Comparison of ENCODE assay signal across 19 cellular contexts in the genomic region with DNA sequence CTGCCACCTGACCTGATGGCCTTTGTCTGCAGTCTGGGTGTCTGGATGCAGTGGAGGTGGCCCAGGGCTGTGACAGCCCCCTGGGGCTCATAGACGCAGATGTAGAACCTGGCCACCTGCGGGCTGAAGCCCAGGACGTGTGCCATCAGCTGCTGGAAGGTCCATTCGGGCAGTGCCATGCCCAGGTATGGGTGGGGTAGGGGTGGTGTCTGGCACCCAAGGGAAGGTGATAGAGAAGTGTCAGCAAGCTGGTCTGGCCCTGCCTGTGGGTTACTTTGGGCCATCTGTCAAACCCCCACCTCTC. TPM values are rescaled to one million over a fixed set of nuclear protein-coding genes. Genes with fewer than 3 reads are reported as not detected.
A peak's percentile ranks its signal among the peaks of the same experiment; 100 is the strongest.
DNase-seq lines count a peak whose midpoint lies in the region; ATAC-seq, FAIRE-seq and TF ChIP-seq lines count a peak whose summit lies in the region.
"Had no signal": no experiment of that assay in that cellular context is flagged by ENCODE, and none has a peak within 500 bp of the region (broad histone marks: within the 10 kb centered on the region; RNA-seq: fewer than 3 reads in every experiment).

No MANE protein-coding gene starts in this region.

- CTCF ChIA-PET in K562 (lab: Yijun Ruan, JAX; ENCODE audit: low intra/inter-chr PET ratio): no interaction called here

- no peak overlapping the region for H2AFZ ChIP-seq in K562 (ENCODE audit: low read depth, low read length)
- no peak overlapping the region for H2AFZ ChIP-seq in neuronal stem cell (ENCODE audit: low read length)
- H2AFZ ChIP-seq: GM23338 had no signal

- peaks cover 14% of the 10 kb centered on the region for H4K20me1 ChIP-seq in K562 (replicated peaks; ENCODE audit: control insufficient read depth, insufficient read depth, low read length)

- POLR2A ChIA-PET in K562 (lab: Yijun Ruan, JAX): interaction anchor here (0.5 to 1.1 kb wide), 4 partner anchors 10 to 230 kb away, joined by 3 read pairs; no protein-coding TSS in a partner anchor

- no peak for TF ChIP-seq CTCF in K562 (IDR thresholded peaks at IDR 0.05 in 2 of 3, conservative IDR thresholded peaks at IDR 0.05 in 1 of 3; ENCODE audit: insufficient read depth in 2 of 3, low read depth in 1 of 3, low read length in 3 of 3)

- 13% methylated on average over 4 of the region's 4 CpGs for WGBS in K562 (ENCODE audit: insufficient coverage, low coverage, missing lambda C conversion rate)
- no CpG with 5 or more reads among the region's 4 CpGs for WGBS in neuronal stem cell (ENCODE audit: extremely low coverage in 2 of 2, insufficient read length in 2 of 2, insufficient replicate concordance in 1 of 2), 2 donors

- no peaks in the 10 kb centered on the region for H3K9me1 ChIP-seq in K562 (ENCODE audit: control insufficient read depth, insufficient read depth, low read length)

- TF ChIP-seq EP300 in K562 (IDR thresholded peaks at IDR 0.05; ENCODE audit: low read length): no peak

- peak overlapping the region; percentile 65 for H3K18ac ChIP-seq in neuronal stem cell (ENCODE audit: low read length)

- no peak for FAIRE-seq in K562 (lab: Jason Lieb, UNC)
- FAIRE-seq: G401.6, GM12892 had no signal

- peaks cover 0 to 79% of the 10 kb centered on the region in 2 experiments; a peak in 3 of 5 replicates for H3K4me1 ChIP-seq in K562 (replicated peaks in 1 of 2; ENCODE audit: control insufficient read depth in 2 of 2, insufficient read depth in 2 of 2, low read length in 2 of 2)
- H3K4me1 ChIP-seq in neuronal stem cell (ENCODE audit: control insufficient read depth in 2 of 2, insufficient read depth in 1 of 2, low read depth in 1 of 2, low read length in 2 of 2): peaks cover 5 to 48% of the 10 kb centered on the region in 2 donors

- no TSS peak for BruUV-seq in K562 (replicated peaks; lab: Mats Ljungman, UMichigan)

- H2BK12ac ChIP-seq in neuronal stem cell (ENCODE audit: low read length): no peak overlapping the region

- peak overlapping the region; percentile 77 for H2AK5ac ChIP-seq in neuronal stem cell (ENCODE audit: low read depth, low read length)

- H3K4me2 ChIP-seq in K562 (ENCODE audit: insufficient read depth, low read length) (no peak overlapping the region), neuronal stem cell (ENCODE audit: insufficient read depth, low read length, poor library complexity, severe bottlenecking) (no peak overlapping the region)
- H3K4me2 ChIP-seq: GM23338 had no signal

- intact Hi-C loops in left ventricle myocardium superior (cut with micrococcal nuclease): no loop called here
- intact Hi-C loops in Right ventricle myocardium inferior (cut with DNase I): no loop called here
- intact Hi-C loops in K562 (cut with micrococcal nuclease): no loop called here

- in situ Hi-C loops in K562 (cut with MboI): no loop called here

- peak overlapping the region; percentile 48 for H2BK5ac ChIP-seq in neuronal stem cell (ENCODE audit: low read length)

- H3K27ac ChIP-seq in K562 (ENCODE audit: extremely low read depth, low read depth, low read length): no peak overlapping the region
- H3K27ac ChIP-seq in neuronal stem cell (replicated peaks; ENCODE audit: low read length): no peak overlapping the region

- H3K79me2 ChIP-seq in K562 (ENCODE audit: control insufficient read depth, insufficient read depth, low read length): no peaks in the 10 kb centered on the region

- H3K9me3 ChIP-seq in K562 (replicated peaks; ENCODE audit: control insufficient read depth, insufficient read depth, low read depth, low read length): no peaks in the 10 kb centered on the region
- no peaks in the 10 kb centered on the region for H3K9me3 ChIP-seq in neuronal stem cell (replicated peaks in 1 of 2; ENCODE audit: control insufficient read depth in 2 of 2, insufficient read depth in 1 of 2, low read depth in 1 of 2, low read length in 2 of 2)

- H4K8ac ChIP-seq in neuronal stem cell (ENCODE audit: low read depth, low read length): no peak overlapping the region

- no peak overlapping the region for H3K14ac ChIP-seq in neuronal stem cell (ENCODE audit: low read length)

- TF ChIP-seq POLR2A in K562 (conservative IDR thresholded peaks at IDR 0.05): no peak

- no peak overlapping the region for H2BK120ac ChIP-seq in neuronal stem cell (ENCODE audit: low read depth, low read length)

- H3K36me3 ChIP-seq in K562 (ENCODE audit: control insufficient read depth, insufficient read depth, low read length) (no peaks in the 10 kb centered on the region), neuronal stem cell (replicated peaks in 1 of 2; ENCODE audit: control insufficient read depth in 2 of 2, insufficient read depth in 2 of 2, low read length in 2 of 2) (no peaks in the 10 kb centered on the region)

- H3K4ac ChIP-seq in neuronal stem cell (ENCODE audit: low read length): no peak overlapping the region

- no peak overlapping the region for H4K91ac ChIP-seq in neuronal stem cell (ENCODE audit: low read depth, low read length, poor library complexity)

- H3K4me3 ChIP-seq in K562: no peak overlapping the region
- H3K4me3 ChIP-seq in neuronal stem cell (ENCODE audit: low read length in 2 of 2): no peak overlapping the region
- H3K4me3 ChIP-seq: GM23338 had no signal

- DNase-seq in left ventricle myocardium superior (peak; percentile 20), Right ventricle myocardium inferior (ENCODE audit: missing footprints) (no peak), K562 (ENCODE audit: extremely low read depth in 1 of 4, low spot score in 3 of 4) (no peak), neuronal stem cell (ENCODE audit: low spot score) (no peak)
- DNase-seq: C1 segment of cervical spinal cord; Calu3; CD4-positive, alpha-beta memory T cell; COR-L47; DMS153; DND-41; H9; HFFc6 had no signal

- no peaks in the 10 kb centered on the region for H3K79me1 ChIP-seq in neuronal stem cell (ENCODE audit: low read depth, low read length)

- ATAC-seq in left ventricle myocardium superior: no peak
- no peak for ATAC-seq in Right ventricle myocardium inferior
- ATAC-seq in K562: no peak
- no peak for ATAC-seq in GM19452 (IDR thresholded peaks at IDR 0.05; ENCODE audit: unreplicated experiment)
- ATAC-seq in GM21723 (IDR thresholded peaks at IDR 0.05; ENCODE audit: unreplicated experiment): no peak
- ATAC-seq: GM23338, HCT116 had no signal

- H3K23ac ChIP-seq in neuronal stem cell (ENCODE audit: low read depth, low read length, poor library complexity): peak overlapping the region; percentile 28

- TF ChIP-seq RAD21 in K562 (CRISPR knock-in tag; conservative IDR thresholded peaks at IDR 0.05 in 1 of 2, IDR thresholded peaks at IDR 0.05 in 1 of 2): no peak

- peak overlapping the region in 1 of 2 experiments; percentile 8; a peak in 2 of 4 replicates for H3K9ac ChIP-seq in K562 (ENCODE audit: insufficient read depth in 1 of 2, low read depth in 2 of 2, low read length in 2 of 2)
- no peak overlapping the region for H3K9ac ChIP-seq in neuronal stem cell (ENCODE audit: low read depth, low read length, poor library complexity)

- no peak overlapping the region for H2BK15ac ChIP-seq in neuronal stem cell (ENCODE audit: low read length)

- peaks cover 0 to 5% of the 10 kb centered on the region in 2 experiments; a peak in 3 of 5 replicates for H3K27me3 ChIP-seq in K562 (ENCODE audit: control insufficient read depth in 2 of 2, insufficient read depth in 2 of 2, low read length in 2 of 2)
- peaks cover 0 to 9% (median 0%) of the 10 kb centered on the region in 3 experiments for H3K27me3 ChIP-seq in neuronal stem cell (ENCODE audit: control insufficient read depth in 3 of 3, insufficient read depth in 3 of 3, low read depth in 1 of 3, low read length in 3 of 3)

RNA-seq across cellular contexts. Expression of a gene that starts 6.1 kb away (rescaled TPM):
- 7.8 TPM for total RNA-seq in left ventricle myocardium superior
- total RNA-seq in Right ventricle myocardium inferior: 7.0 TPM
- 3.6 and 10.3 TPM in 2 replicates for total RNA-seq in K562 (2011; cell fraction: chromatin; rRNA removed; ENCODE audit: low replicate concordance)
- 7.6 and 11.7 TPM in 2 replicates for total RNA-seq in K562 (2011; cell fraction: nucleolus; rRNA removed)
- 5.1 and 5.6 TPM in 2 replicates for total RNA-seq in K562 (2011; cell fraction: nucleoplasm; rRNA removed)
- total RNA-seq in K562 (2014; rRNA removed): 2.8 and 4.6 TPM in 2 replicates
- 0.80 and 1.3 TPM in 2 replicates for total RNA-seq in K562 (2014; rRNA removed; fragmentation: Illumina TruSeq; extraction: Trizol)
- total RNA-seq in K562 (2015; rRNA removed; fragmentation: Illumina TruSeq; extraction: Trizol): 1.6 and 2.0 TPM in 2 replicates
- total RNA-seq in K562 (2021): 14.2 and 16.2 TPM in 2 replicates
- 2.4 and 3.9 TPM in 2 replicates for polyA plus RNA-seq in K562 (2011; rRNA removed)
- polyA plus RNA-seq in K562 (2011; cell fraction: cytosol; rRNA removed): 3.2 and 8.5 TPM in 2 replicates
- polyA plus RNA-seq in K562 (2011; cell fraction: nucleus; rRNA removed): 17.0 and 31.8 TPM in 2 replicates
- polyA plus RNA-seq in K562 (2012): 15.3 and 17.0 TPM in 2 replicates
- polyA plus RNA-seq in K562 (2014; fragmentation: Illumina TruSeq; extraction: Trizol): 1.7 and 3.2 TPM in 2 replicates
- under 1 TPM; 0.32 to 0.42 TPM for polyA plus RNA-seq in K562 (2014; fragmentation: Nextera tagmentation; extraction: Ambion mirVana)
- 6.6 and 8.3 TPM in 2 replicates for polyA plus RNA-seq in K562 (2014; rRNA removed)
- 0.60 and 1.1 TPM in 2 replicates for polyA minus RNA-seq in K562 (2011; rRNA and poly(A)+ RNA removed)
- 7.6 and 15.2 TPM in 2 replicates for polyA minus RNA-seq in K562 (2011; cell fraction: cytosol; rRNA and poly(A)+ RNA removed)
- polyA minus RNA-seq in K562 (2011; cell fraction: nucleus; rRNA and poly(A)+ RNA removed): 3.4 and 4.0 TPM in 2 replicates
- 6.2 TPM for polyA plus RNA-seq in neuronal stem cell (2013, experiment 1 of 2)
- polyA plus RNA-seq in neuronal stem cell (2013, experiment 2 of 2): 6.1 TPM
- total RNA-seq: A172 had no signal

RNA-seq across cellular contexts. Expression of a gene that starts 58.7 kb away (rescaled TPM):
- total RNA-seq in left ventricle myocardium superior (9.5 TPM), Right ventricle myocardium inferior (10.1 TPM), K562 (2014; rRNA removed) (1.8 and 3.1 TPM in 2 replicates), K562 (2014; rRNA removed; fragmentation: Illumina TruSeq; extraction: Trizol) (2.2 and 2.5 TPM in 2 replicates), K562 (2015; rRNA removed; fragmentation: Illumina TruSeq; extraction: Trizol) (3.4 and 3.9 TPM in 2 replicates), K562 (2021) (1.8 and 3.2 TPM in 2 replicates)
- 9.2 and 11.5 TPM in 2 replicates for total RNA-seq in K562 (2011; cell fraction: chromatin; rRNA removed; ENCODE audit: low replicate concordance)
- total RNA-seq in K562 (2011; cell fraction: nucleolus; rRNA removed): 5.3 and 7.7 TPM in 2 replicates
- total RNA-seq in K562 (2011; cell fraction: nucleoplasm; rRNA removed): 6.3 and 11.7 TPM in 2 replicates
- polyA plus RNA-seq in K562 (2011; rRNA removed) (3.6 and 9.5 TPM in 2 replicates), K562 (2014; fragmentation: Illumina TruSeq; extraction: Trizol) (1.8 TPM in 2 replicates), K562 (2014; fragmentation: Nextera tagmentation; extraction: Ambion mirVana) (1 to 10 TPM; 1.1 to 1.5 TPM), K562 (2014; rRNA removed) (2.4 and 2.6 TPM in 2 replicates)
- 1.7 and 5.3 TPM in 2 replicates for polyA plus RNA-seq in K562 (2011; cell fraction: cytosol; rRNA removed)
- 21.4 and 31.5 TPM in 2 replicates for polyA plus RNA-seq in K562 (2011; cell fraction: nucleus; rRNA removed)
- polyA plus RNA-seq in K562 (2012): 1.7 and 8.3 TPM in 2 replicates
- 1.8 and 7.0 TPM in 2 replicates for polyA minus RNA-seq in K562 (2011; rRNA and poly(A)+ RNA removed)
- polyA minus RNA-seq in K562 (2011; cell fraction: cytosol; rRNA and poly(A)+ RNA removed): 2.5 and 2.8 TPM in 2 replicates
- 8.2 and 30.1 TPM in 2 replicates for polyA minus RNA-seq in K562 (2011; cell fraction: nucleus; rRNA and poly(A)+ RNA removed)
- 7.1 TPM for polyA plus RNA-seq in neuronal stem cell (2013, experiment 1 of 2)
- polyA plus RNA-seq in neuronal stem cell (2013, experiment 2 of 2): 6.8 TPM
